In the genomic region with DNA sequence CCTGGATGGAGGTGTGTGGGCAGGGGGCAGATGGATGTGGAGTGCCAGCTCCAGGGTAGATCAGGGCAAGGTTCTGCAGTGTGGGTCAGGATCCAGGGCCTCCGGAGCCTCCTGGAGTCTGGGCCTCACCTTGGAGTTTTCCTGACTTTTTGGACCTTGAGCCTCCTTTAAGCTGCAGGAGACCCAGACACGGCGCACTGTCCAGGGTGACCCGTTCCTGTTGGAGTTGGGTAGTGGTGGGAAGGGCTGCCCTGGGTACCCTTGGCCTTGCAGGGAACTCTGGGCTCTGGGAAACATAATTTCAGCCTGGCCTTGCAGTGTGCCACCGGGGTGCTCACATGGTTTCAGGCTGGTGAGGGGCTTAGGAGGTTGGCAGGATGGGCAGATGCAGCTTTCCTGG, we compare ENCODE assay signal across 13 cellular contexts. TPM values are rescaled to one million over a fixed set of nuclear protein-coding genes. Genes with fewer than 3 reads are reported as not detected.
A peak's percentile ranks its signal among the peaks of the same experiment; 100 is the strongest.
DNase-seq lines count a peak whose midpoint lies in the region; ATAC-seq and TF ChIP-seq lines count a peak whose summit lies in the region.
"Had no signal": no experiment of that assay in that cellular context is flagged by ENCODE, and none has a peak within 500 bp of the region (broad histone marks: within the 10 kb centered on the region; RNA-seq: fewer than 3 reads in every experiment).

No MANE protein-coding gene starts in this region.

- no peak for TF ChIP-seq CTCF in KMS-11 (conservative IDR thresholded peaks at IDR 0.05; ENCODE audit: low read depth, low read length)
- no peak for TF ChIP-seq CTCF in smooth muscle cell (IDR thresholded peaks at IDR 0.05; ENCODE audit: borderline replicate concordance, insufficient read depth, poor library complexity, severe bottlenecking)

- H3K27me3 ChIP-seq in KMS-11 (ENCODE audit: insufficient read depth, low read depth): no peaks in the 10 kb centered on the region
- H3K27me3 ChIP-seq in duodenal mucosa (ENCODE audit: control insufficient read depth in 1 of 2, insufficient read depth in 2 of 2, low read length in 2 of 2): no peaks in the 10 kb centered on the region
- no peaks in the 10 kb centered on the region for H3K27me3 ChIP-seq in smooth muscle cell (ENCODE audit: low read depth)
- H3K27me3 ChIP-seq: spleen had no signal

- H3K4me3 ChIP-seq in KMS-11 (IDR thresholded peaks at IDR 0.05; ENCODE audit: insufficient read depth, low read depth, low read length) (no peak overlapping the region), duodenal mucosa (ENCODE audit: low read depth in 1 of 2, low read length in 2 of 2) (peak overlapping the region; percentile 62 to 74), smooth muscle cell (no peak overlapping the region)
- H3K4me3 ChIP-seq: spleen had no signal

- H3K9me3 ChIP-seq in duodenal mucosa (ENCODE audit: control insufficient read depth in 1 of 2, low read length in 2 of 2): no peaks in the 10 kb centered on the region
- H3K9me3 ChIP-seq in smooth muscle cell (replicated peaks; ENCODE audit: low read depth): no peaks in the 10 kb centered on the region
- H3K9me3 ChIP-seq: spleen had no signal

- H2AFZ ChIP-seq in KMS-11 (ENCODE audit: low read depth) (no peak overlapping the region), smooth muscle cell (ENCODE audit: low read depth) (no peak overlapping the region)
- H2AFZ ChIP-seq: parathyroid adenoma had no signal

- H3K36me3 ChIP-seq in KMS-11 (ENCODE audit: insufficient read depth) (no peaks in the 10 kb centered on the region), duodenal mucosa (ENCODE audit: control insufficient read depth in 1 of 2, insufficient read depth in 2 of 2, low read length in 2 of 2) (peaks cover 9 to 27% of the 10 kb centered on the region in 2 donors), smooth muscle cell (ENCODE audit: low read depth) (no peaks in the 10 kb centered on the region)

- H3K9ac ChIP-seq in KMS-11 (no peak overlapping the region; the same call in 1 of the 2 replicates), duodenal mucosa (ENCODE audit: low read depth in 1 of 2, low read length in 2 of 2) (peak overlapping the region; percentile 71 to 87), smooth muscle cell (ENCODE audit: low read depth) (no peak overlapping the region)
- H3K9ac ChIP-seq: parathyroid adenoma had no signal

- H3F3A ChIP-seq in smooth muscle cell (ENCODE audit: low read depth): peaks cover 24% of the 10 kb centered on the region

- WGBS in smooth muscle cell (ENCODE audit: low lambda C conversion rate): 95% methylated on average over 5 of the region's 5 CpGs

- H3K4me2 ChIP-seq in KMS-11 (peak overlapping the region; percentile 68), smooth muscle cell (peak overlapping the region; percentile 71)

- H3K79me2 ChIP-seq in KMS-11 (ENCODE audit: insufficient read depth, low read depth) (peaks cover 44% of the 10 kb centered on the region), smooth muscle cell (ENCODE audit: low read depth) (peaks cover 12% of the 10 kb centered on the region)
- H3K79me2 ChIP-seq: parathyroid adenoma had no signal

- peak overlapping the region; percentile 34; the same call in 1 of the 2 replicates for H3K27ac ChIP-seq in KMS-11
- H3K27ac ChIP-seq in duodenal mucosa (ENCODE audit: low read depth, low read length): peak overlapping the region; percentile 93
- H3K27ac ChIP-seq in smooth muscle cell (ENCODE audit: low read depth): peak overlapping the region; percentile 71
- H3K27ac ChIP-seq: foreskin keratinocyte, parathyroid adenoma had no signal

- no peak for ATAC-seq in HG03432 (IDR thresholded peaks at IDR 0.05; ENCODE audit: unreplicated experiment)
- no peak for ATAC-seq in GM21723 (IDR thresholded peaks at IDR 0.05; ENCODE audit: unreplicated experiment)
- ATAC-seq: foreskin keratinocyte had no signal

- DNase-seq in smooth muscle cell (lab: John Stamatoyannopoulos, UW; ENCODE audit: unreplicated experiment) (no peak), GF-D8 (lab: John Stamatoyannopoulos, UW) (no peak)
- DNase-seq: DMS 273 treated with DMSO at 0.1 percent for 48 hours, foreskin keratinocyte, NCI-H1092 treated with DMSO at 0.1 percent for 48 hours, Right ventricle myocardium superior, spleen, T-helper 2 cell had no signal

- H3K4me1 ChIP-seq in KMS-11 (ENCODE audit: low read depth, poor library complexity, severe bottlenecking): peaks cover 69% of the 10 kb centered on the region
- H3K4me1 ChIP-seq in duodenal mucosa (ENCODE audit: control insufficient read depth in 1 of 2, insufficient read depth in 2 of 2, low read length in 2 of 2): peaks cover 67 to 70% of the 10 kb centered on the region in 2 donors
- H3K4me1 ChIP-seq in smooth muscle cell (ENCODE audit: low read depth): peaks cover 51% of the 10 kb centered on the region
- H3K4me1 ChIP-seq: foreskin keratinocyte, parathyroid adenoma had no signal

- no peaks in the 10 kb centered on the region for H4K20me1 ChIP-seq in KMS-11 (ENCODE audit: insufficient read depth)
- H4K20me1 ChIP-seq in smooth muscle cell (ENCODE audit: low read depth): peaks cover 84% of the 10 kb centered on the region

RNA-seq across cellular contexts. Expression of a gene that starts 17.0 kb away (rescaled TPM):
- total RNA-seq in smooth muscle cell: 7.8 and 9.4 TPM in 2 replicates
- polyA plus RNA-seq in smooth muscle cell: 3.9 and 4.4 TPM in 2 replicates
- total RNA-seq: foreskin keratinocyte had no signal
- polyA plus RNA-seq: foreskin keratinocyte had no signal

RNA-seq across cellular contexts. Expression of a gene that starts 28.2 kb away (rescaled TPM):
- total RNA-seq in smooth muscle cell: 11.1 and 17.8 TPM in 2 replicates
- 11.3 and 14.5 TPM in 2 replicates for polyA plus RNA-seq in smooth muscle cell

RNA-seq across cellular contexts. Expression of a gene that starts 46.5 kb away (rescaled TPM):
- 421 and 443 TPM in 2 replicates for total RNA-seq in smooth muscle cell
- 288 and 339 TPM in 2 replicates for polyA plus RNA-seq in smooth muscle cell

RNA-seq across cellular contexts. Expression of a gene that starts 58.7 kb away (rescaled TPM):
- total RNA-seq in smooth muscle cell: 42.8 and 71.6 TPM in 2 replicates
- 97.1 and 115 TPM in 2 replicates for polyA plus RNA-seq in smooth muscle cell

Comparison
In these comparisons a context has a peak if more than half of its experiments do, and no peak if none do; other contexts are left out.
1. H3K27ac ChIP-seq: peak in every context shown above with its lines; median percentile 93 in duodenal mucosa; 71 in smooth muscle cell; 34 in KMS-11.
2. H3K4me3 ChIP-seq: peak in duodenal mucosa (2 of 2); none in KMS-11 (single experiment) and smooth muscle cell (single experiment).
3. H3K9ac ChIP-seq: peak in duodenal mucosa (2 of 2); none in KMS-11 (single experiment) and smooth muscle cell (single experiment).